1 cellular context compared by ENCODE assay signal in the genomic region with DNA sequence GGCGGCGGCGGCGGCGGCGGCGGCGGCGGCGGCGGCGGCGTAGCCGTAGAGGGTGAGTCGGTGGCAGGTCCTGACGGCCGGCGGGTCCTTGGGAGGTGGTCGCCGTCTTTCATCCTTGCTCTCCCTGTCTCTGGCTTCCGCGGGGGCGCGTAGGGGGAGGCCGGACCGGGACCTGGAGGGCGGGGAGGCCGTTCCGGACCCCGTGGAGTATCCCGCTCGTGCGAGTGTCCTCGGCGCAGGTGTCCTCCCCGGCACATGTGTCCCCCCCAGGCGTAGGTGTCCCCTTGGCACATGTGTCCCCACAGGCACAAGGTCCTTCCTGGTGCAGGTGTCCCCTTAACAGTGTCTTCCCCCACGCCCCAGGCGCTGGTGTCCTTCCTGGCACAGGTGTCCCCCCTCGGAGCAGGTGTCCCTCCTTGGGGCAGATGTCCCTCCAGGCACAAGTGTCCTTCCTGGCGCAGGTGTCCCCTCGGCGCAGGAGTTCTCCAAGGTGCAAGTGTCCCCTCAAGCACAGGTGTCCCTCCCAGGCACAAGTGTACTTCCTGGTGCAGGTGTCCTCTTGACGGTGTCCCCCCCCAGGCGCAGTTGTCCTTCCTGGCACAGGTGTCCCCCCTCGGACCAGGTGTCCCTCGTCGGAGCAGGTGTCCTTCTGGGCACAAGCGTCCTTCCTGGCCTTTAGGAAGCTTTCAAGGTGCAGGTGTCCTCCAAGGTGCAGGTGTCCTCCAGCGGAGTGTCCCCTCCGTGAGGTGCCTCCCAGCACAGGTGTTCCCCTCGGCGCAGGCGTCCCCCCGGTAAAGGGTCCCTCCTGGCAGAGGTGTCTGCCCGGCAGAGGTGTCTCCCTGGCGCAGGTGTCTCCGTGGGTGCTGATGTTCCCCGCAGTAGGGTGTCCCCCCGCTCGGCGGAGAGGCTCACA.
TF ChIP-seq lines count a peak whose summit lies in the region.

No MANE protein-coding gene starts in this region.

TF ChIP-seq in SK-N-SH treated with all-trans-retinoic acid at 6 μM for 48 hours, 23 proteins besides CTCF, POLR2A, EP300 and RAD21 (continued from another document):
- no peak for TF ChIP-seq ARNTL (CRISPR knock-in tag; IDR thresholded peaks at IDR 0.05; ENCODE audit: borderline replicate concordance, low read depth)
